10 cellular contexts compared by ENCODE assay signal in the genomic region with DNA sequence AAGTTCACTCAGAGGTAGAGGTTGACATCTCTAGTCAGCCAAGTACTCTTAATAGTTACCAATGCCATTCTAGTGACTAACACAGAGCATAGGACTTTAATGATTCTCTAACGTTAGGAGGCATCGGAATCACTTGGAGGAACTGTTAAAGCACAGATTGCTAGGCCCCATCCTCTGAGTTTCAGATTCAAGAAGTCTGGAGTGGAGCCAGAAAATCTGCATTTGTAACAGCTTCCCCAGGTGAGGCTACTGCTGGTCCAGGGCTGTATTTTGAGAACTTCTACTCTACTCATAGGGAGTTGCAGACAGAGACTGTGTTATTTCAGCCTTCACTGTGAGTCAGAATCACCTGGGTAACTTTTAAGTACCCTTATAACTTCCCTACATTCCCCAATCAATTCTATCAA. TPM values are rescaled to one million over a fixed set of nuclear protein-coding genes. Genes with fewer than 3 reads are reported as not detected.
DNase-seq lines count a peak whose midpoint lies in the region; ATAC-seq and TF ChIP-seq lines count a peak whose summit lies in the region.
"Had no signal": no experiment of that assay in that cellular context is flagged by ENCODE, and none has a peak within 500 bp of the region (broad histone marks: within the 10 kb centered on the region; RNA-seq: fewer than 3 reads in every experiment).

No MANE protein-coding gene starts in this region.

- no peaks in the 10 kb centered on the region for H3K9me3 ChIP-seq in mucosa of descending colon
- H3K9me3 ChIP-seq: neutrophil had no signal

- no peak overlapping the region for H3K4me3 ChIP-seq in mucosa of descending colon

- POLR2A ChIA-PET in WTC11 (lab: Charles Lee) = no interaction called here

- H3K4me1 ChIP-seq in mucosa of descending colon (ENCODE audit: low read depth) = peaks cover 19% of the 10 kb centered on the region

- peak overlapping the region; percentile 21; the same call in 1 of the 2 replicates for H3K4me3 Mint-ChIP-seq in WTC11
- no peak overlapping the region for H3K4me3 Mint-ChIP-seq in activated T-cell treated with anti-CD3 and anti-CD28 coated beads, Interleukin-2, amount 50 U/mL, for 72 hours

- H3K36me3 Mint-ChIP-seq in WTC11 = peaks cover 7% of the 10 kb centered on the region; the same call in 1 of the 2 replicates
- peaks cover 2 to 14% of the 10 kb centered on the region in 2 donors for H3K36me3 Mint-ChIP-seq in activated T-cell treated with anti-CD3 and anti-CD28 coated beads, Interleukin-2, amount 50 U/mL, for 72 hours (ENCODE audit: insufficient read depth in 2 of 2)

- TF ChIP-seq CTCF in WTC11 (IDR thresholded peaks at IDR 0.05) (no peak), mucosa of descending colon (IDR thresholded peaks at IDR 0.05) (no peak)

- H3K36me3 ChIP-seq in mucosa of descending colon (ENCODE audit: low read depth) = no peaks in the 10 kb centered on the region

- peak overlapping the region; percentile 57 for H3K27ac Mint-ChIP-seq in WTC11
- no peak overlapping the region for H3K27ac Mint-ChIP-seq in activated T-cell treated with anti-CD3 and anti-CD28 coated beads, Interleukin-2, amount 50 U/mL, for 72 hours

- no peak for DNase-seq in WTC11 (ENCODE audit: low spot score)
- DNase-seq in mucosa of descending colon = peak in 1 of 3 donors; percentile 15
- no peak for DNase-seq in activated T-cell treated with anti-CD3 and anti-CD28 coated beads, Interleukin-2, amount 50 U/mL, for 72 hours
- no peak for DNase-seq in T-helper 1 cell
- no peak for DNase-seq in stimulated activated CD4-positive, alpha-beta T cell treated with anti-CD3 and anti-CD28 coated beads, Interleukin-12 subunit alpha, Interleukin-12 subunit beta, amount 100 ng/mL, for 4 hours
- DNase-seq: NCI-H526 treated with DMSO at 0.1 percent for 48 hours had no signal

- intact Hi-C loops in mucosa of descending colon (cut with DNase I, micrococcal nuclease) = no loop called here

- peaks cover 31% of the 10 kb centered on the region for H3K4me1 Mint-ChIP-seq in WTC11
- peaks cover 51% of the 10 kb centered on the region for H3K4me1 Mint-ChIP-seq in activated T-cell treated with anti-CD3 and anti-CD28 coated beads, Interleukin-2, amount 50 U/mL, for 72 hours (ENCODE audit: low read depth)

- H3K27me3 Mint-ChIP-seq in WTC11 (ENCODE audit: low read depth) = no peaks in the 10 kb centered on the region
- no peaks in the 10 kb centered on the region for H3K27me3 Mint-ChIP-seq in activated T-cell treated with anti-CD3 and anti-CD28 coated beads, Interleukin-2, amount 50 U/mL, for 72 hours (ENCODE audit: low read depth)

- no peaks in the 10 kb centered on the region for H3K9me3 Mint-ChIP-seq in WTC11
- H3K9me3 Mint-ChIP-seq in activated T-cell treated with anti-CD3 and anti-CD28 coated beads, Interleukin-2, amount 50 U/mL, for 72 hours = no peaks in the 10 kb centered on the region

- peak; percentile 35 for ATAC-seq in GM18868 (IDR thresholded peaks at IDR 0.05; ENCODE audit: unreplicated experiment)
- ATAC-seq in HG02840 (IDR thresholded peaks at IDR 0.05; ENCODE audit: low FRiP score, unreplicated experiment) = peak; percentile 52
- ATAC-seq in WTC11 = peak; percentile 76
- ATAC-seq in mucosa of descending colon = peak; percentile 57
- no peak for ATAC-seq in activated T-cell treated with anti-CD3 and anti-CD28 coated beads, Interleukin-2, amount 50 U/mL, for 72 hours (replicated peaks in 1 of 2)
- ATAC-seq in GM19035 (IDR thresholded peaks at IDR 0.05; ENCODE audit: unreplicated experiment) = no peak

- CTCF ChIA-PET in WTC11 (lab: Charles Lee) = interaction anchor here (1.0 kb wide), 1 partner anchor 11 kb away, joined by 4 read pairs; no protein-coding TSS in a partner anchor

TF ChIP-seq in WTC11, 78 proteins besides CTCF, POLR2A, EP300 and RAD21:
- TF ChIP-seq E2F4 (CRISPR knock-in tag; IDR thresholded peaks at IDR 0.05; ENCODE audit: borderline replicate concordance, low read depth) = no peak
- no peak for TF ChIP-seq ELF4 (CRISPR knock-in tag; IDR thresholded peaks at IDR 0.05; ENCODE audit: low read depth)
- no peak for TF ChIP-seq ZSCAN18 (CRISPR knock-in tag; IDR thresholded peaks at IDR 0.05)
- TF ChIP-seq FOXJ3 (CRISPR knock-in tag; IDR thresholded peaks at IDR 0.05; ENCODE audit: borderline replicate concordance) = no peak

RNA-seq across cellular contexts. Expression of gene LMBRD1, which starts 5.7 kb away (rescaled TPM):
- 14.9 to 15.0 TPM (median 14.9 TPM) in 3 replicates for total RNA-seq in WTC11 (2021)
- 10 to 100 TPM; 55.0 to 87.9 (median 63.3) TPM for total RNA-seq in mucosa of descending colon
- 10 to 100 TPM; 24.5 to 24.8 TPM for total RNA-seq in activated T-cell treated with anti-CD3 and anti-CD28 coated beads, Interleukin-2, amount 50 U/mL, for 72 hours

Comparison
In these comparisons a context has a peak if more than half of its experiments do, and no peak if none do; other contexts are left out.
1. ATAC-seq: peak in GM18868 (single experiment), HG02840 (single experiment), WTC11 (single experiment) and mucosa of descending colon (single experiment); none in activated T-cell treated with anti-CD3 and anti-CD28 coated beads, Interleukin-2, amount 50 U/mL, for 72 hours (0 of 2) and GM19035 (single experiment).